ENCODE assay signal across 26 cellular contexts in the genomic region with DNA sequence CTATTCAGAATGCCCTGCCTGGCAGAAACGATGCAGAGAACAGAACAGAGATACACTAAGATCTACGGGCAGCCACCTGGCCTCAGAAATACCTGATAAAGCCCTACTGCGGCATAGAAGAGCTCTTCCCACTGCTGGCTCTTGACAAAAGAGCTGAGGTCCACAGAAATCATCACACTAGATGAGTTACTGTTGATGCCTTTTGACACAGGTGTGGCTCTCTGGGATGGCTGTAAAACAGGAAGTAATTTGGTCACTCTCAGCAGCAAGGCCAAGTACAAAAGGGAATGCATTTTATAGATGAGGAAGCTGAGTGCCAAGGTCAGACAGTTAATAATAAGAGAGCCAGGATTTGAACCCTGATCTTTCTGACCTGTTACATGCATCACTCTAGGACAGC. TPM values are rescaled to one million over a fixed set of nuclear protein-coding genes. Genes with fewer than 3 reads are reported as not detected.
DNase-seq lines count a peak whose midpoint lies in the region; ATAC-seq and TF ChIP-seq lines count a peak whose summit lies in the region.
"Had no signal": no experiment of that assay in that cellular context is flagged by ENCODE, and none has a peak within 500 bp of the region (broad histone marks: within the 10 kb centered on the region; RNA-seq: fewer than 3 reads in every experiment).

No MANE protein-coding gene starts in this region.

- peak overlapping the region; percentile 3 for H2AFZ ChIP-seq in HCT116 (ENCODE audit: low read depth, low read length, poor library complexity, severe bottlenecking)

- no peak for TF ChIP-seq CTCF in HCT116 (IDR thresholded peaks at IDR 0.05 in 2 of 3, conservative IDR thresholded peaks at IDR 0.05 in 1 of 3; ENCODE audit: borderline replicate concordance in 1 of 3, insufficient read depth in 1 of 3, low read depth in 2 of 3, low read length in 2 of 3)

- H3K9ac ChIP-seq in HCT116 (ENCODE audit: low read length) (no peak overlapping the region), rectal smooth muscle tissue (ENCODE audit: low read length) (peak overlapping the region; percentile 10)

- no peak overlapping the region for H3K27ac ChIP-seq in HCT116 (ENCODE audit: low read depth, low read length)
- H3K27ac ChIP-seq in rectal smooth muscle tissue (ENCODE audit: low read depth, low read length): no peak overlapping the region

- H3K4me3 ChIP-seq in HCT116 (replicated peaks in 1 of 2; ENCODE audit: low read depth in 1 of 2, low read length in 2 of 2) (no peak overlapping the region), rectal smooth muscle tissue (ENCODE audit: low read length) (no peak overlapping the region)
- H3K4me3 ChIP-seq: HAP-1 had no signal

- peak overlapping the region; percentile 3; the same call in 1 of the 2 replicates for H3K4me2 ChIP-seq in HCT116 (ENCODE audit: low read length)

- RAD21 ChIA-PET in HCT116 (lab: Charles Lee; ENCODE audit: low non-redundant PET in 1 of 2, low total read pairs in 2 of 2, uncharacterized antibody in 2 of 2, unreplicated experiment in 2 of 2): no interaction called here

- H3K4me1 ChIP-seq in HCT116 (ENCODE audit: control insufficient read depth in 1 of 2, insufficient read depth in 2 of 2, low read length in 2 of 2) (peaks cover 30 to 72% of the 10 kb centered on the region in 2 experiments), rectal smooth muscle tissue (ENCODE audit: control insufficient read depth, insufficient read depth, low read length) (no peaks in the 10 kb centered on the region)
- H3K4me1 ChIP-seq: HAP-1 had no signal

- no peak for TF ChIP-seq RAD21 in HCT116 (IDR thresholded peaks at IDR 0.05; ENCODE audit: low read depth)

- no peaks in the 10 kb centered on the region for H3K36me3 ChIP-seq in HCT116 (ENCODE audit: control insufficient read depth in 1 of 2, insufficient read depth in 2 of 2, low read length in 2 of 2)
- no peaks in the 10 kb centered on the region for H3K36me3 ChIP-seq in rectal smooth muscle tissue (ENCODE audit: control insufficient read depth, insufficient read depth, low read length)
- H3K36me3 ChIP-seq: HAP-1 had no signal

- DNase-seq in HCT116 (ENCODE audit: low read depth, low spot score): no peak
- DNase-seq in HT-29 (ENCODE audit: low spot score): peak; percentile 2
- peak; percentile 82 for DNase-seq in RPMI8226
- no peak for DNase-seq in T-helper 9 cell
- DNase-seq in mucosa of gallbladder (ENCODE audit: low spot score): no peak
- DNase-seq: C1 segment of cervical spinal cord; Caco-2; CD8-positive, alpha-beta T cell; DMS79 treated with DMSO at 0.1 percent for 48 hours; GF-D8; GOT3; IMR-90; KG1; NCI-H1092; NCI-H1417 treated with DMSO at 0.1 percent for 48 hours; NCI-H1694 treated with DMSO at 0.1 percent for 48 hours; NCI-H2081; NCI-H2227 treated with DMSO at 0.1 percent for 48 hours; NCI-H526 treated with DMSO at 0.1 percent for 48 hours; SHP77 treated with DMSO at 0.1 percent for 48 hours; SW 1271 had no signal

- no peaks in the 10 kb centered on the region for H3K27me3 ChIP-seq in HCT116 (ENCODE audit: insufficient read depth, low read length)
- no peaks in the 10 kb centered on the region for H3K27me3 ChIP-seq in rectal smooth muscle tissue (ENCODE audit: control insufficient read depth, insufficient read depth, low read length)

- CTCF ChIA-PET in HCT116 (lab: Charles Lee): interaction anchor here (1.4 kb wide), 1 partner anchor 16 kb away, joined by 3 read pairs; no protein-coding TSS in a partner anchor

- H3K9me3 ChIP-seq in HCT116 (ENCODE audit: control insufficient read depth in 1 of 2, insufficient read depth in 1 of 2, low read depth in 1 of 2, low read length in 2 of 2): no peaks in the 10 kb centered on the region
- H3K9me3 ChIP-seq: Caco-2, HAP-1 had no signal

- POLR2A ChIA-PET in HCT116 (lab: Charles Lee): interaction anchor here (0.6 kb wide), 1 partner anchor 40 kb away, joined by 3 read pairs; no protein-coding TSS in a partner anchor

- no peaks in the 10 kb centered on the region for H3K9me2 ChIP-seq in HCT116 (ENCODE audit: insufficient read depth)

- H4K20me1 ChIP-seq in HCT116 (ENCODE audit: insufficient read depth): no peaks in the 10 kb centered on the region

- H3K79me2 ChIP-seq in HCT116 (ENCODE audit: insufficient read depth, low read length): no peaks in the 10 kb centered on the region

- BruUV-seq in HCT116 (replicated peaks; lab: Mats Ljungman, UMichigan): no TSS peak

- ATAC-seq in HCT116 (no peak), HG02840 (IDR thresholded peaks at IDR 0.05; ENCODE audit: low FRiP score, unreplicated experiment) (no peak)
- ATAC-seq: CD8-positive, alpha-beta T cell had no signal

- no peak for TF ChIP-seq POLR2A in HCT116 (IDR thresholded peaks at IDR 0.05; ENCODE audit: borderline replicate concordance, extremely low read depth, insufficient read depth, insufficient read length)

- intact Hi-C loops in HCT116 (cut with micrococcal nuclease): no loop called here

TF ChIP-seq in HCT116, 20 proteins besides CTCF, POLR2A, EP300 and RAD21:
- no peak for TF ChIP-seq EZH2phosphoT487 (IDR thresholded peaks at IDR 0.05; ENCODE audit: borderline replicate concordance)
- TF ChIP-seq SIN3A (IDR thresholded peaks at IDR 0.05; ENCODE audit: low read depth): no peak
- TF ChIP-seq SP1 (IDR thresholded peaks at IDR 0.05; ENCODE audit: low read depth): no peak
- no peak for TF ChIP-seq SRF (IDR thresholded peaks at IDR 0.05; ENCODE audit: low read depth)
- TF ChIP-seq, protein P1, sequence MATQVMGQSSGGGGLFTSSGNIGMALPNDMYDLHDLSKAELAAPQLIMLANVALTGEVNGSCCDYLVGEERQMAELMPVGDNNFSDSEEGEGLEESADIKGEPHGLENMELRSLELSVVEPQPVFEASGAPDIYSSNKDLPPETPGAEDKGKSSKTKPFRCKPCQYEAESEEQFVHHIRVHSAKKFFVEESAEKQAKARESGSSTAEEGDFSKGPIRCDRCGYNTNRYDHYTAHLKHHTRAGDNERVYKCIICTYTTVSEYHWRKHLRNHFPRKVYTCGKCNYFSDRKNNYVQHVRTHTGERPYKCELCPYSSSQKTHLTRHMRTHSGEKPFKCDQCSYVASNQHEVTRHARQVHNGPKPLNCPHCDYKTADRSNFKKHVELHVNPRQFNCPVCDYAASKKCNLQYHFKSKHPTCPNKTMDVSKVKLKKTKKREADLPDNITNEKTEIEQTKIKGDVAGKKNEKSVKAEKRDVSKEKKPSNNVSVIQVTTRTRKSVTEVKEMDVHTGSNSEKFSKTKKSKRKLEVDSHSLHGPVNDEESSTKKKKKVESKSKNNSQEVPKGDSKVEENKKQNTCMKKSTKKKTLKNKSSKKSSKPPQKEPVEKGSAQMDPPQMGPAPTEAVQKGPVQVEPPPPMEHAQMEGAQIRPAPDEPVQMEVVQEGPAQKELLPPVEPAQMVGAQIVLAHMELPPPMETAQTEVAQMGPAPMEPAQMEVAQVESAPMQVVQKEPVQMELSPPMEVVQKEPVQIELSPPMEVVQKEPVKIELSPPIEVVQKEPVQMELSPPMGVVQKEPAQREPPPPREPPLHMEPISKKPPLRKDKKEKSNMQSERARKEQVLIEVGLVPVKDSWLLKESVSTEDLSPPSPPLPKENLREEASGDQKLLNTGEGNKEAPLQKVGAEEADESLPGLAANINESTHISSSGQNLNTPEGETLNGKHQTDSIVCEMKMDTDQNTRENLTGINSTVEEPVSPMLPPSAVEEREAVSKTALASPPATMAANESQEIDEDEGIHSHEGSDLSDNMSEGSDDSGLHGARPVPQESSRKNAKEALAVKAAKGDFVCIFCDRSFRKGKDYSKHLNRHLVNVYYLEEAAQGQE (IDR thresholded peaks at IDR 0.05; ENCODE audit: low read depth): no peak
- TF ChIP-seq POLR2AphosphoS5 (IDR thresholded peaks at IDR 0.05; ENCODE audit: low read depth, low read length): no peak
- no peak for TF ChIP-seq ZNF274 (IDR thresholded peaks at IDR 0.05; ENCODE audit: low read depth, low read length)
- TF ChIP-seq ZFX (IDR thresholded peaks at IDR 0.05): no peak
- TF ChIP-seq TCF7L2 (IDR thresholded peaks at IDR 0.05; ENCODE audit: borderline replicate concordance, extremely low read depth, insufficient read depth, insufficient read length): no peak
- no peak for TF ChIP-seq CEBPB (IDR thresholded peaks at IDR 0.05; ENCODE audit: low read depth)
- TF ChIP-seq EGR1 (IDR thresholded peaks at IDR 0.05; ENCODE audit: low read depth): no peak
- TF ChIP-seq ELF1 (IDR thresholded peaks at IDR 0.05; ENCODE audit: borderline replicate concordance, low read depth): no peak
- TF ChIP-seq MAX (IDR thresholded peaks at IDR 0.05): no peak
- TF ChIP-seq, protein P2, sequence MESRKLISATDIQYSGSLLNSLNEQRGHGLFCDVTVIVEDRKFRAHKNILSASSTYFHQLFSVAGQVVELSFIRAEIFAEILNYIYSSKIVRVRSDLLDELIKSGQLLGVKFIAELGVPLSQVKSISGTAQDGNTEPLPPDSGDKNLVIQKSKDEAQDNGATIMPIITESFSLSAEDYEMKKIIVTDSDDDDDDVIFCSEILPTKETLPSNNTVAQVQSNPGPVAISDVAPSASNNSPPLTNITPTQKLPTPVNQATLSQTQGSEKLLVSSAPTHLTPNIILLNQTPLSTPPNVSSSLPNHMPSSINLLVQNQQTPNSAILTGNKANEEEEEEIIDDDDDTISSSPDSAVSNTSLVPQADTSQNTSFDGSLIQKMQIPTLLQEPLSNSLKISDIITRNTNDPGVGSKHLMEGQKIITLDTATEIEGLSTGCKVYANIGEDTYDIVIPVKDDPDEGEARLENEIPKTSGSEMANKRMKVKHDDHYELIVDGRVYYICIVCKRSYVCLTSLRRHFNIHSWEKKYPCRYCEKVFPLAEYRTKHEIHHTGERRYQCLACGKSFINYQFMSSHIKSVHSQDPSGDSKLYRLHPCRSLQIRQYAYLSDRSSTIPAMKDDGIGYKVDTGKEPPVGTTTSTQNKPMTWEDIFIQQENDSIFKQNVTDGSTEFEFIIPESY (IDR thresholded peaks at IDR 0.05; ENCODE audit: extremely low read depth, insufficient replicate concordance, low read length): no peak
- TF ChIP-seq, protein P3, sequence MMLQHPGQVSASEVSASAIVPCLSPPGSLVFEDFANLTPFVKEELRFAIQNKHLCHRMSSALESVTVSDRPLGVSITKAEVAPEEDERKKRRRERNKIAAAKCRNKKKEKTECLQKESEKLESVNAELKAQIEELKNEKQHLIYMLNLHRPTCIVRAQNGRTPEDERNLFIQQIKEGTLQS (IDR thresholded peaks at IDR 0.05): no peak
- no peak for TF ChIP-seq FOSL1 (IDR thresholded peaks at IDR 0.05; ENCODE audit: low read depth)

RNA-seq across cellular contexts. Expression of gene ACSL5, which starts 35.0 kb away (rescaled TPM):
- total RNA-seq in HCT116 (2021; ENCODE audit: unreplicated experiment) (195 TPM), mucosa of gallbladder (34.1 TPM)
- 101 and 149 TPM in 2 replicates for polyA plus RNA-seq in HCT116 (2012)
- 122 and 133 TPM in 2 replicates for total RNA-seq in HT-29 (2014; rRNA removed; shearing (Covaris generic))
- total RNA-seq: NCI-H460 had no signal

RNA-seq across cellular contexts. Expression of gene TECTB, which starts 55.8 kb away (rescaled TPM):
- 0.07 TPM for total RNA-seq in HCT116 (2021; ENCODE audit: unreplicated experiment)
- not detected in 2 replicates for polyA plus RNA-seq in HCT116 (2012)
- not detected in 2 replicates for total RNA-seq in HT-29 (2014; rRNA removed; shearing (Covaris generic))
- total RNA-seq in mucosa of gallbladder: not detected
- total RNA-seq: A673; CD8-positive, alpha-beta T cell; IMR-90; NCI-H460 had no signal
- polyA plus RNA-seq: IMR-90 had no signal

Comparison
In these comparisons a context has a peak if more than half of its experiments do, and no peak if none do; other contexts are left out.
1. DNase-seq: peak in HT-29 (single experiment) and RPMI8226 (single experiment); none in HCT116 (single experiment), T-helper 9 cell (single experiment) and mucosa of gallbladder (single experiment).